14 cellular contexts compared by ENCODE assay signal in the genomic region with DNA sequence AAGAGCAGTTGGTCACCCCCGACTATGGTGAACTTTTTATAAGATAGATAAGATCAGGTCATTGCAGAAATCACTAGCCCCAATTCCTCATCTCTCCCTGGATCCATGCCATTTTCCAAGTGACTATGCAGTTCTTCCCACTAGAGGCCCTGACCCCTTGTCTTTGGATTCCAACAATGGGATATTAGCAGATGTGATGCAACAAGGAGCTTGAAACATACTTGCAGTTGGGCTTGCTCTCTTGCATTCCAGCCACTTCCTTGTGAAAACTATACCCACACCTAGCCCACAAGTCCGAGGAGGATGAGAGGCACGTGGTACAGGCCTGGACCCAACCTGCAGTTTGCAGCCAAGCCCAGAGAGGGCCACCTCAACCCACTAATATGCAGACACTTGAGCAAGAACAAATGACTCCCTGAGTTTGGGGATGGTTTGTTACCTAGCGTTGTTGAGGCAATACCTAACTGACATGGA.
DNase-seq lines count a peak whose midpoint lies in the region; ATAC-seq and TF ChIP-seq lines count a peak whose summit lies in the region.
"Had no signal": no experiment of that assay in that cellular context is flagged by ENCODE, and none has a peak within 500 bp of the region (broad histone marks: within the 10 kb centered on the region; RNA-seq: fewer than 3 reads in every experiment).

No MANE protein-coding gene starts in this region.

- no peak overlapping the region for H3K27ac ChIP-seq in mammary epithelial cell (ENCODE audit: insufficient read depth, low read depth, low read length)
- H3K27ac ChIP-seq: upper lobe of left lung had no signal

- H3K9me3 ChIP-seq in mammary epithelial cell (replicated peaks; ENCODE audit: insufficient read depth, low read length): no peaks in the 10 kb centered on the region
- H3K9me3 ChIP-seq: upper lobe of left lung had no signal

- peak; percentile 30 to 39 for TF ChIP-seq CTCF in mammary epithelial cell (conservative IDR thresholded peaks at IDR 0.05 in 1 of 2, IDR thresholded peaks at IDR 0.05 in 1 of 2; ENCODE audit: extremely low read depth in 1 of 2, insufficient read depth in 1 of 2, low read depth in 1 of 2, low read length in 2 of 2)

- peak; percentile 48 for ATAC-seq in HG03103 (IDR thresholded peaks at IDR 0.05; ENCODE audit: low read depth, unreplicated experiment)
- ATAC-seq in stimulated activated memory B cell treated with anti-CD40 and anti-IgM and Interleukin-4, amounts not matched to agents 10 μg/mL and 1 μg/mL and 100 μg/mL, for 72 hours: no peak
- ATAC-seq: activated T-cell treated with anti-CD3 and anti-CD28 coated beads, Interleukin-2, amount 50 U/mL, for 72 hours had no signal

- in situ Hi-C loops in mammary epithelial cell (cut with MboI; ENCODE audit: low sequenced_read_pairs in 2 of 2): no loop called here

- H3K4me1 ChIP-seq in mammary epithelial cell (ENCODE audit: insufficient read depth, low read length): no peaks in the 10 kb centered on the region
- H3K4me1 ChIP-seq: upper lobe of left lung had no signal

- no peaks in the 10 kb centered on the region for H4K20me1 ChIP-seq in mammary epithelial cell (ENCODE audit: insufficient read depth, low read length)

- no peak overlapping the region for H3K4me2 ChIP-seq in mammary epithelial cell (ENCODE audit: insufficient read depth, low read depth, low read length)

- H3K27me3 Mint-ChIP-seq in stimulated activated memory B cell treated with anti-CD40 and anti-IgM and Interleukin-4, amounts not matched to agents 10 μg/mL and 1 μg/mL and 100 μg/mL, for 72 hours: no peaks in the 10 kb centered on the region

- DNase-seq in EL (peak; percentile 83), mammary epithelial cell (peak; percentile 38), lung microvascular endothelial cell (ENCODE audit: low read depth in 2 of 2) (peak; percentile 15 to 18), NCI-H82 (lab: John Stamatoyannopoulos, UW) (no peak), SIG-M5 treated with dmso at 0.1 percent for 504 hours (lab: John Stamatoyannopoulos, UW; ENCODE audit: unreplicated experiment) (no peak), NCI-H2081 (lab: John Stamatoyannopoulos, UW) (no peak)
- DNase-seq: activated T-cell treated with anti-CD3 and anti-CD28 coated beads, Interleukin-2, amount 50 U/mL, for 72 hours; DMS53; NCI-H510A; stimulated activated CD4-positive, alpha-beta T cell treated with anti-CD3 and anti-CD28 coated beads, Interleukin-4, amount 100 ng/mL, for 1 hour had no signal

- no peaks in the 10 kb centered on the region for H3K27me3 ChIP-seq in mammary epithelial cell (ENCODE audit: insufficient read depth, low read length)
- H3K27me3 ChIP-seq: upper lobe of left lung had no signal

- H3K9me3 Mint-ChIP-seq in stimulated activated memory B cell treated with anti-CD40 and anti-IgM and Interleukin-4, amounts not matched to agents 10 μg/mL and 1 μg/mL and 100 μg/mL, for 72 hours: peaks cover 9% of the 10 kb centered on the region
- H3K9me3 Mint-ChIP-seq: T-helper 1 cell treated with Interleukin-12 subunit alpha and Interleukin-12 subunit beta and Interleukin-4 antibody, amounts not matched to agents 30 μg/mL and 1 μg/mL, for 36 hours had no signal

- intact Hi-C loops in mammary epithelial cell (cut with micrococcal nuclease): loop anchor here (5.0 kb wide), 1 partner anchor 199 kb away; no protein-coding TSS in a partner anchor

- dilution Hi-C loops in mammary epithelial cell (cut with HindIII; ENCODE audit: low sequenced_read_pairs): no loop called here

- H3K27ac Mint-ChIP-seq in stimulated activated memory B cell treated with anti-CD40 and anti-IgM and Interleukin-4, amounts not matched to agents 10 μg/mL and 1 μg/mL and 100 μg/mL, for 72 hours: no peak overlapping the region
- H3K27ac Mint-ChIP-seq: activated T-cell treated with anti-CD3 and anti-CD28 coated beads, Interleukin-2, amount 50 U/mL, for 72 hours; T-helper 1 cell treated with Interleukin-12 subunit alpha and Interleukin-12 subunit beta and Interleukin-4 antibody, amounts not matched to agents 30 μg/mL and 1 μg/mL, for 36 hours had no signal

- H3K79me2 ChIP-seq in mammary epithelial cell (ENCODE audit: insufficient read depth, low read length): peaks cover 17% of the 10 kb centered on the region

- H3K4me3 ChIP-seq in mammary epithelial cell (replicated peaks in 1 of 3; ENCODE audit: insufficient read depth in 1 of 3, low read depth in 2 of 3, low read length in 3 of 3): no peak overlapping the region
- H3K4me3 ChIP-seq: upper lobe of left lung had no signal

- no TSS peak for BruUV-seq in mammary epithelial cell (replicated peaks; lab: Mats Ljungman, UMichigan)

- H3K9ac ChIP-seq in mammary epithelial cell (ENCODE audit: insufficient read depth, low read length): no peak overlapping the region

- no peaks in the 10 kb centered on the region for H3K36me3 ChIP-seq in mammary epithelial cell (ENCODE audit: insufficient read depth, low read length)

- 94% methylated on average over 4 of the region's 4 CpGs for WGBS in mammary epithelial cell (ENCODE audit: low coverage, missing lambda C conversion rate)

- no peak overlapping the region for H2AFZ ChIP-seq in mammary epithelial cell (ENCODE audit: low read depth, low read length)

- peaks cover 6% of the 10 kb centered on the region for H3K4me1 Mint-ChIP-seq in stimulated activated memory B cell treated with anti-CD40 and anti-IgM and Interleukin-4, amounts not matched to agents 10 μg/mL and 1 μg/mL and 100 μg/mL, for 72 hours

- peaks cover 80% of the 10 kb centered on the region for H3K36me3 Mint-ChIP-seq in stimulated activated memory B cell treated with anti-CD40 and anti-IgM and Interleukin-4, amounts not matched to agents 10 μg/mL and 1 μg/mL and 100 μg/mL, for 72 hours

- no peak overlapping the region for H3K4me3 Mint-ChIP-seq in stimulated activated memory B cell treated with anti-CD40 and anti-IgM and Interleukin-4, amounts not matched to agents 10 μg/mL and 1 μg/mL and 100 μg/mL, for 72 hours
- H3K4me3 Mint-ChIP-seq: activated T-cell treated with anti-CD3 and anti-CD28 coated beads, Interleukin-2, amount 50 U/mL, for 72 hours; T-helper 1 cell treated with Interleukin-12 subunit alpha and Interleukin-12 subunit beta and Interleukin-4 antibody, amounts not matched to agents 30 μg/mL and 1 μg/mL, for 36 hours had no signal

- CTCF ChIA-PET in mammary epithelial cell (lab: Charles Lee; ENCODE audit: low non-redundant PET): no interaction called here

Comparison
In these comparisons a context has a peak if more than half of its experiments do, and no peak if none do; other contexts are left out.
1. DNase-seq: peak in EL (single experiment), mammary epithelial cell (single experiment) and lung microvascular endothelial cell (2 of 2); none in NCI-H82 (single experiment), SIG-M5 treated with dmso at 0.1 percent for 504 hours (single experiment) and NCI-H2081 (0 of 2).